ENCODE assay signal across 8 cellular contexts in genomic region chr2:172931923-172932520, GRCh38.
DNase-seq lines count a peak whose midpoint lies in the region; ATAC-seq, FAIRE-seq and TF ChIP-seq lines count a peak whose summit lies in the region.

No MANE protein-coding gene starts in this region.

- no peak for ATAC-seq in omental fat pad (ENCODE audit: low FRiP score)

- no peak overlapping the region for H3K9ac ChIP-seq in NT2/D1 (ENCODE audit: insufficient read length, low read depth)

- H3K4me3 ChIP-seq in NT2/D1 (ENCODE audit: insufficient read length, low read depth) (no peak overlapping the region), tibial artery (peak overlapping the region in 1 of 2 donors; percentile 16)

- intact Hi-C loops in tibial artery (cut with DNase I; ENCODE audit: low total_unique reads), result loop anchor here (2.0 kb wide), 1 partner anchor 123 kb away; no protein-coding TSS in a partner anchor

- H3K4me1 ChIP-seq in NT2/D1 (ENCODE audit: insufficient read depth, insufficient read length), result no peaks in the 10 kb centered on the region
- H3K4me1 ChIP-seq in tibial artery, result peaks cover 0 to 44% (median 15%) of the 10 kb centered on the region in 4 donors

- peak; percentile 81 for DNase-seq in Ammon's horn (ENCODE audit: low spot score)
- DNase-seq in H54 (ENCODE audit: insufficient read length, low spot score), result peak; percentile 19
- DNase-seq in NT2/D1 (ENCODE audit: low read depth, low spot score), result peak; percentile 38
- DNase-seq in activated CD8-positive, alpha-beta memory T cell treated with anti-CD3 and anti-CD28 coated beads, Interleukin-2, amount 50 U/mL, for 4 hours, result peak; percentile 63
- peak; percentile 47 for DNase-seq in fibroblast of gingiva (ENCODE audit: low read depth)
- peak; percentile 61 for DNase-seq in omental fat pad (ENCODE audit: low spot score)
- DNase-seq in tibial artery, result peak; percentile 70 to 77
- DNase-seq in NCI-H1048 (lab: John Stamatoyannopoulos, UW), result no peak

- no peaks in the 10 kb centered on the region for H3K36me3 ChIP-seq in NT2/D1 (ENCODE audit: insufficient read depth, insufficient read length, low read length)
- no peaks in the 10 kb centered on the region for H3K36me3 ChIP-seq in tibial artery

- no peaks in the 10 kb centered on the region for H3K9me3 ChIP-seq in NT2/D1 (ENCODE audit: insufficient read depth, low read length)
- no peaks in the 10 kb centered on the region for H3K9me3 ChIP-seq in tibial artery

- TF ChIP-seq CTCF in omental fat pad (IDR thresholded peaks at IDR 0.05), result peak in 1 of 3 donors; percentile 15
- TF ChIP-seq CTCF in tibial artery (IDR thresholded peaks at IDR 0.05), result peak; percentile 62 to 69

- H3K27me3 ChIP-seq in NT2/D1 (ENCODE audit: insufficient read depth, insufficient read length) (no peaks in the 10 kb centered on the region), tibial artery (no peaks in the 10 kb centered on the region)

- peak overlapping the region; percentile 12 to 40 for H3K27ac ChIP-seq in tibial artery

- FAIRE-seq in H54 (lab: Jason Lieb, UNC), result peak; percentile 92

- TF ChIP-seq POLR2A in H54 (IDR thresholded peaks at IDR 0.05; ENCODE audit: low read depth, low read length), result no peak
